8 cellular contexts compared by ENCODE assay signal in genomic region chr19:19489804-19490204, GRCh38. TPM values are rescaled to one million over a fixed set of nuclear protein-coding genes. Genes with fewer than 3 reads are reported as not detected.
DNase-seq lines count a peak whose midpoint lies in the region; ATAC-seq and TF ChIP-seq lines count a peak whose summit lies in the region.

No MANE protein-coding gene starts in this region.

- H3K9me3 ChIP-seq in CD4-positive, CD25-positive, alpha-beta regulatory T cell (ENCODE audit: control insufficient read depth in 2 of 2, low read length in 2 of 2): no peaks in the 10 kb centered on the region
- no peaks in the 10 kb centered on the region for H3K9me3 ChIP-seq in osteoblast (ENCODE audit: low read depth, low read length)

- H3K27me3 Mint-ChIP-seq in CD4-positive, CD25-positive, alpha-beta regulatory T cell: no peaks in the 10 kb centered on the region

- H3K4me3 Mint-ChIP-seq in CD4-positive, CD25-positive, alpha-beta regulatory T cell: peak overlapping the region; percentile 8 to 85 (median 78)

- H3K27ac ChIP-seq in CD4-positive, CD25-positive, alpha-beta regulatory T cell (ENCODE audit: insufficient read depth, low read length, poor library complexity, severe bottlenecking): peak overlapping the region; percentile 94
- peak overlapping the region; percentile 91 for H3K27ac ChIP-seq in osteoblast (ENCODE audit: low read depth, low read length)

- H2AFZ ChIP-seq in osteoblast (ENCODE audit: low read length): no peak overlapping the region

- H3K27ac Mint-ChIP-seq in CD4-positive, CD25-positive, alpha-beta regulatory T cell: peak overlapping the region; percentile 96 to 100 (median 99)

- DNase-seq in CD4-positive, CD25-positive, alpha-beta regulatory T cell: peak in 1 of 3 donors; percentile 26
- DNase-seq in osteoblast (ENCODE audit: insufficient read length, low spot score, missing footprints): peak; percentile 82
- DNase-seq in LoVo (ENCODE audit: low spot score): no peak

- H3K36me3 ChIP-seq in CD4-positive, CD25-positive, alpha-beta regulatory T cell (ENCODE audit: control insufficient read depth, insufficient read depth, low read length): peaks cover 34% of the 10 kb centered on the region
- peaks cover 21% of the 10 kb centered on the region for H3K36me3 ChIP-seq in osteoblast (ENCODE audit: insufficient read depth, low read length)

- H3K79me2 ChIP-seq in osteoblast (ENCODE audit: insufficient read depth, low read length): peaks cover 85% of the 10 kb centered on the region

- H4K20me1 ChIP-seq in osteoblast (ENCODE audit: insufficient read depth, low read length): peaks cover 25% of the 10 kb centered on the region

- H3K9me3 Mint-ChIP-seq in CD4-positive, CD25-positive, alpha-beta regulatory T cell: no peaks in the 10 kb centered on the region

- peaks cover 9 to 61% (median 24%) of the 10 kb centered on the region in 4 donors for H3K4me1 Mint-ChIP-seq in CD4-positive, CD25-positive, alpha-beta regulatory T cell

- peaks cover 6% of the 10 kb centered on the region for H3K36me3 Mint-ChIP-seq in CD4-positive, CD25-positive, alpha-beta regulatory T cell

- peak overlapping the region; percentile 64 for H3K4me2 ChIP-seq in osteoblast (ENCODE audit: insufficient read depth, low read length)

- H3K4me3 ChIP-seq in CD4-positive, CD25-positive, alpha-beta regulatory T cell (ENCODE audit: low read depth, low read length): peak overlapping the region; percentile 16
- H3K4me3 ChIP-seq in osteoblast (ENCODE audit: insufficient read depth, low read length): peak overlapping the region; percentile 28

- H3K27me3 ChIP-seq in CD4-positive, CD25-positive, alpha-beta regulatory T cell (ENCODE audit: control insufficient read depth, insufficient read depth, low read length): no peaks in the 10 kb centered on the region
- H3K27me3 ChIP-seq in osteoblast (ENCODE audit: insufficient read depth, low read length): no peaks in the 10 kb centered on the region

- H3K4me1 ChIP-seq in CD4-positive, CD25-positive, alpha-beta regulatory T cell (ENCODE audit: control insufficient read depth, insufficient read depth, low read length, poor library complexity, severe bottlenecking): peaks cover 47% of the 10 kb centered on the region
- H3K4me1 ChIP-seq in osteoblast (ENCODE audit: insufficient read depth, low read length): peaks cover 39% of the 10 kb centered on the region

- no peak for TF ChIP-seq CTCF in osteoblast (IDR thresholded peaks at IDR 0.05; ENCODE audit: extremely low read depth, low read depth, low read length)

- ATAC-seq in CD4-positive, CD25-positive, alpha-beta regulatory T cell (ENCODE audit: low read depth in 2 of 2): no peak
- ATAC-seq in SK-N-SH treated with all-trans-retinoic acid at 6 μM for 48 hours (peak; percentile 4; the same call in 2 of the 3 replicates), esophagus mucosa (peak; percentile 9), GM18517 (IDR thresholded peaks at IDR 0.05; ENCODE audit: unreplicated experiment) (no peak), GM19351 (IDR thresholded peaks at IDR 0.05; ENCODE audit: unreplicated experiment) (no peak), GM21528 (IDR thresholded peaks at IDR 0.05; ENCODE audit: low FRiP score, unreplicated experiment) (no peak)

TF ChIP-seq in SK-N-SH treated with all-trans-retinoic acid at 6 μM for 48 hours, 23 proteins besides CTCF, POLR2A, EP300 and RAD21:
- TF ChIP-seq ZNF8 (CRISPR knock-in tag; IDR thresholded peaks at IDR 0.05): no peak
- no peak for TF ChIP-seq OSR1 (CRISPR knock-in tag; IDR thresholded peaks at IDR 0.05)
- TF ChIP-seq BACH2 (CRISPR knock-in tag; IDR thresholded peaks at IDR 0.05; ENCODE audit: borderline replicate concordance): no peak
- no peak for TF ChIP-seq ARNTL (CRISPR knock-in tag; IDR thresholded peaks at IDR 0.05; ENCODE audit: borderline replicate concordance, low read depth)
- no peak for TF ChIP-seq ESRRG (CRISPR knock-in tag; IDR thresholded peaks at IDR 0.05)
- no peak for TF ChIP-seq ZNF70 (CRISPR knock-in tag; IDR thresholded peaks at IDR 0.05)
- TF ChIP-seq TCF4 (CRISPR knock-in tag; IDR thresholded peaks at IDR 0.05; ENCODE audit: borderline replicate concordance): no peak
- no peak for TF ChIP-seq SNAI2 (CRISPR knock-in tag; IDR thresholded peaks at IDR 0.05)
- TF ChIP-seq PPARA (CRISPR knock-in tag; IDR thresholded peaks at IDR 0.05; ENCODE audit: borderline replicate concordance): no peak
- no peak for TF ChIP-seq GLIS3 (CRISPR knock-in tag; IDR thresholded peaks at IDR 0.05)
- no peak for TF ChIP-seq CSDC2 (CRISPR knock-in tag; IDR thresholded peaks at IDR 0.05)
- no peak for TF ChIP-seq ISL1 (CRISPR knock-in tag; IDR thresholded peaks at IDR 0.05)
- no peak for TF ChIP-seq ZFP30 (CRISPR knock-in tag; IDR thresholded peaks at IDR 0.05)
- TF ChIP-seq, protein P1, sequence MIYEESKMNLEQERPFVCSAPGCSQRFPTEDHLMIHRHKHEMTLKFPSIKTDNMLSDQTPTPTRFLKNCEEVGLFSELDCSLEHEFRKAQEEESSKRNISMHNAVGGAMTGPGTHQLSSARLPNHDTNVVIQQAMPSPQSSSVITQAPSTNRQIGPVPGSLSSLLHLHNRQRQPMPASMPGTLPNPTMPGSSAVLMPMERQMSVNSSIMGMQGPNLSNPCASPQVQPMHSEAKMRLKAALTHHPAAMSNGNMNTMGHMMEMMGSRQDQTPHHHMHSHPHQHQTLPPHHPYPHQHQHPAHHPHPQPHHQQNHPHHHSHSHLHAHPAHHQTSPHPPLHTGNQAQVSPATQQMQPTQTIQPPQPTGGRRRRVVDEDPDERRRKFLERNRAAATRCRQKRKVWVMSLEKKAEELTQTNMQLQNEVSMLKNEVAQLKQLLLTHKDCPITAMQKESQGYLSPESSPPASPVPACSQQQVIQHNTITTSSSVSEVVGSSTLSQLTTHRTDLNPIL (CRISPR knock-in tag; IDR thresholded peaks at IDR 0.05; ENCODE audit: low read depth): no peak

RNA-seq across cellular contexts. Expression of gene TSSK6, which starts 25.5 kb away (rescaled TPM):
- total RNA-seq in CD4-positive, CD25-positive, alpha-beta regulatory T cell: 6.2 TPM
- 1 to 10 TPM; 1.6 to 3.0 (median 1.8) TPM for polyA plus RNA-seq in CD4-positive, CD25-positive, alpha-beta regulatory T cell
- total RNA-seq in esophagus mucosa (1.4 TPM), osteoblast (2.7 and 4.3 TPM in 2 replicates)

RNA-seq across cellular contexts. Expression of gene NDUFA13, which starts 26.2 kb away (rescaled TPM):
- total RNA-seq in CD4-positive, CD25-positive, alpha-beta regulatory T cell: 196 TPM
- 100 to 1,000 TPM; 358 to 453 (median 400) TPM for polyA plus RNA-seq in CD4-positive, CD25-positive, alpha-beta regulatory T cell
- total RNA-seq in esophagus mucosa (314 TPM), osteoblast (160 and 202 TPM in 2 replicates)

RNA-seq across cellular contexts. Expression of gene YJEFN3, which starts 38.9 kb away (rescaled TPM):
- 6.6 TPM for total RNA-seq in CD4-positive, CD25-positive, alpha-beta regulatory T cell
- not detected for polyA plus RNA-seq in CD4-positive, CD25-positive, alpha-beta regulatory T cell
- total RNA-seq in esophagus mucosa: 1.00 TPM
- total RNA-seq in osteoblast: under 0.01 and 0.29 TPM in 2 replicates

RNA-seq across cellular contexts. Expression of gene CILP2, which starts 48.3 kb away (rescaled TPM):
- 0.42 TPM for total RNA-seq in CD4-positive, CD25-positive, alpha-beta regulatory T cell
- under 1 TPM in 3 of 4 donors, not detected in 1; 0.09 to 0.42 (median 0.21) TPM for polyA plus RNA-seq in CD4-positive, CD25-positive, alpha-beta regulatory T cell
- total RNA-seq in esophagus mucosa (not detected), osteoblast (0.72 and 0.88 TPM in 2 replicates)

Comparison
In these comparisons a context has a peak if more than half of its experiments do, and no peak if none do; other contexts are left out.
1. ATAC-seq: peak in SK-N-SH treated with all-trans-retinoic acid at 6 μM for 48 hours (single experiment) and esophagus mucosa (single experiment); none in CD4-positive, CD25-positive, alpha-beta regulatory T cell (0 of 2), GM18517 (single experiment), GM19351 (single experiment) and GM21528 (single experiment).